8 cellular contexts compared by ENCODE assay signal in the genomic region with DNA sequence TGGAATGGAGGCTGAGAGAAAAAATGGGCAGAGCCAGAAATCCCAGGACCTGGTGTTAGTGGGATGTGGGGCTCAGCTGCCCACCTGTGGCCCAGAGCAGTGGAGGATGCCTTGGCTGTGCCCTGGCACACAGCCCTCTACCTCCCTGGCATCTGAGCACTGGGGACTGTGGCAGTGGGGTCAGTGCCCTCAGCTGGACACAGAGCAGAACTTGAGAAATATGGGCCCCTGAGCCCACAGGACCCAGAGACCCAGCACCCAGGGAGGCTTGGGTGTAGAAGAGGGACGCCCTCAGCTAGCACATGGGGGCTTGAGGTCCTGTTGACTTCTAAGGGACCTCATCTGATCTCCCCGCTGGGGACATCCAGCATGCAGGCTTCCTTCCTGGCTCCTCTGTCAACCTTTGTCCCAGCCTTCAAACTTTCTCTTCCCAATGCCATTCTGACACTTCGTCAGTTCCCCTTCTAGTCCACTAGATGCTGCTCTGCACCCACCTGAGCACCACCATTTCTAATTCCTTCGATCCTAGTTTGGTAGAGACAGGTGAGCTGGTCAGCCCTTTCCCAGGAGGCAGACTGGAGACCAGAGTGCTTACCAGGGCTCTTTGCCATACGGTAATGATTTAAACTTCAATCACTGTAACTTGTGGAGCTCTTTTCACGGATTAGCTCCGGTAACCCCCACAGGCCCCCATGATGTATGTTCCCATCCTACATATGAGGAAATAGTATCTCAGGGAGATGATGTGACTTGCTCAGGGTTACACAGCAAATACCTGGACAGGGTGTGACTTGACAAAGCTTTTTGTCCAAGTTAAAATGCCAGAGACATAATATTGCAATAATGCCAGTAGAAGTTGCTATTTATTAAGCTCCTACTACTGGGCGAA.
DNase-seq lines count a peak whose midpoint lies in the region; ATAC-seq and TF ChIP-seq lines count a peak whose summit lies in the region.

No MANE protein-coding gene starts in this region.

- DNase-seq in KBM-7 (peak; percentile 18), iPS DF 19.7 (ENCODE audit: low read depth, low spot score) (peak; percentile 47), upper lobe of right lung (no peak)
- no peak for DNase-seq in activated CD4-positive, CD25-positive, alpha-beta regulatory T cell (lab: John Stamatoyannopoulos, UW)
- no peak for DNase-seq in activated naive CD8-positive, alpha-beta T cell treated with anti-CD3 and anti-CD28 coated beads for 36 hours

- H3K27ac ChIP-seq in DOHH2 (ENCODE audit: low read depth, low read length) = no peak overlapping the region
- H3K27ac ChIP-seq in upper lobe of right lung = no peak overlapping the region

- no peaks in the 10 kb centered on the region for H4K20me1 ChIP-seq in DOHH2 (ENCODE audit: control insufficient read depth, insufficient read depth, low read depth, low read length)

- no peaks in the 10 kb centered on the region for H3K9me2 ChIP-seq in DOHH2 (replicated peaks; ENCODE audit: control insufficient read depth, low read length)

- intact Hi-C loops in upper lobe of right lung (cut with DNase I) = no loop called here

- TF ChIP-seq CTCF in DOHH2 (IDR thresholded peaks at IDR 0.05; ENCODE audit: low read depth, low read length, poor library complexity, severe bottlenecking) (peak; percentile 65), upper lobe of right lung (IDR thresholded peaks at IDR 0.05) (peak; percentile 42)

- H3K4me2 ChIP-seq in DOHH2 (ENCODE audit: low read length) = no peak overlapping the region

- no peaks in the 10 kb centered on the region for H3K4me1 Mint-ChIP-seq in activated naive CD8-positive, alpha-beta T cell treated with anti-CD3 and anti-CD28 coated beads for 36 hours

- H3K4me1 ChIP-seq in DOHH2 (ENCODE audit: control insufficient read depth, low read length) (no peaks in the 10 kb centered on the region), upper lobe of right lung (no peaks in the 10 kb centered on the region)

- H3K4me3 Mint-ChIP-seq in activated naive CD8-positive, alpha-beta T cell treated with anti-CD3 and anti-CD28 coated beads for 36 hours = no peak overlapping the region

- no peaks in the 10 kb centered on the region for H3F3A ChIP-seq in DOHH2 (ENCODE audit: control insufficient read depth, insufficient read depth)

- H3K27me3 ChIP-seq in DOHH2 (ENCODE audit: control insufficient read depth, low read length) (no peaks in the 10 kb centered on the region), upper lobe of right lung (peaks cover 1% of the 10 kb centered on the region)

- no peak overlapping the region for H3K4me3 ChIP-seq in DOHH2 (ENCODE audit: low read length)
- H3K4me3 ChIP-seq in upper lobe of right lung = no peak overlapping the region

- no peak overlapping the region for H3K27ac Mint-ChIP-seq in activated naive CD8-positive, alpha-beta T cell treated with anti-CD3 and anti-CD28 coated beads for 36 hours

- H3K36me3 Mint-ChIP-seq in activated naive CD8-positive, alpha-beta T cell treated with anti-CD3 and anti-CD28 coated beads for 36 hours = no peaks in the 10 kb centered on the region

- no peaks in the 10 kb centered on the region for H3K36me3 ChIP-seq in DOHH2 (ENCODE audit: control insufficient read depth, low read length)
- no peaks in the 10 kb centered on the region for H3K36me3 ChIP-seq in upper lobe of right lung

- H3K27me3 Mint-ChIP-seq in activated naive CD8-positive, alpha-beta T cell treated with anti-CD3 and anti-CD28 coated beads for 36 hours = peaks cover 58% of the 10 kb centered on the region

- in situ Hi-C loops in KBM-7 (cut with MboI; ENCODE audit: low pct_unique_long_range_greater_than_20kb, low sequenced_read_pairs) = no loop called here

- H3K9me3 ChIP-seq in DOHH2 (ENCODE audit: control insufficient read depth, insufficient read depth, low read length) (no peaks in the 10 kb centered on the region), upper lobe of right lung (no peaks in the 10 kb centered on the region)

- no peaks in the 10 kb centered on the region for H3K79me2 ChIP-seq in DOHH2 (ENCODE audit: control insufficient read depth, low read length)

- H3K9me3 Mint-ChIP-seq in activated naive CD8-positive, alpha-beta T cell treated with anti-CD3 and anti-CD28 coated beads for 36 hours = no peaks in the 10 kb centered on the region

- ATAC-seq in SK-N-SH treated with all-trans-retinoic acid at 6 μM for 48 hours (peak; percentile 58), upper lobe of right lung (peak; percentile 37), GM19328 (IDR thresholded peaks at IDR 0.05; ENCODE audit: unreplicated experiment) (no peak)

TF ChIP-seq in SK-N-SH treated with all-trans-retinoic acid at 6 μM for 48 hours, 23 proteins besides CTCF, POLR2A, EP300 and RAD21:
- TF ChIP-seq PPARA (CRISPR knock-in tag; IDR thresholded peaks at IDR 0.05; ENCODE audit: borderline replicate concordance) = no peak
- no peak for TF ChIP-seq ZNF8 (CRISPR knock-in tag; IDR thresholded peaks at IDR 0.05)
- TF ChIP-seq ZNF70 (CRISPR knock-in tag; IDR thresholded peaks at IDR 0.05) = no peak
- TF ChIP-seq, protein P1, sequence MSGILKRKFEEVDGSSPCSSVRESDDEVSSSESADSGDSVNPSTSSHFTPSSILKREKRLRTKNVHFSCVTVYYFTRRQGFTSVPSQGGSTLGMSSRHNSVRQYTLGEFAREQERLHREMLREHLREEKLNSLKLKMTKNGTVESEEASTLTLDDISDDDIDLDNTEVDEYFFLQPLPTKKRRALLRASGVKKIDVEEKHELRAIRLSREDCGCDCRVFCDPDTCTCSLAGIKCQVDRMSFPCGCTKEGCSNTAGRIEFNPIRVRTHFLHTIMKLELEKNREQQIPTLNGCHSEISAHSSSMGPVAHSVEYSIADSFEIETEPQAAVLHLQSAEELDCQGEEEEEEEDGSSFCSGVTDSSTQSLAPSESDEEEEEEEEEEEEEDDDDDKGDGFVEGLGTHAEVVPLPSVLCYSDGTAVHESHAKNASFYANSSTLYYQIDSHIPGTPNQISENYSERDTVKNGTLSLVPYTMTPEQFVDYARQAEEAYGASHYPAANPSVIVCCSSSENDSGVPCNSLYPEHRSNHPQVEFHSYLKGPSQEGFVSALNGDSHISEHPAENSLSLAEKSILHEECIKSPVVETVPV (CRISPR knock-in tag; IDR thresholded peaks at IDR 0.05) = no peak
- TF ChIP-seq ARNTL (CRISPR knock-in tag; IDR thresholded peaks at IDR 0.05; ENCODE audit: borderline replicate concordance, low read depth) = no peak
- no peak for TF ChIP-seq RARB (CRISPR knock-in tag; IDR thresholded peaks at IDR 0.05)
- TF ChIP-seq BACH2 (CRISPR knock-in tag; IDR thresholded peaks at IDR 0.05; ENCODE audit: borderline replicate concordance) = no peak
- TF ChIP-seq ZC3H10 (CRISPR knock-in tag; IDR thresholded peaks at IDR 0.05) = no peak
- TF ChIP-seq, protein P2, sequence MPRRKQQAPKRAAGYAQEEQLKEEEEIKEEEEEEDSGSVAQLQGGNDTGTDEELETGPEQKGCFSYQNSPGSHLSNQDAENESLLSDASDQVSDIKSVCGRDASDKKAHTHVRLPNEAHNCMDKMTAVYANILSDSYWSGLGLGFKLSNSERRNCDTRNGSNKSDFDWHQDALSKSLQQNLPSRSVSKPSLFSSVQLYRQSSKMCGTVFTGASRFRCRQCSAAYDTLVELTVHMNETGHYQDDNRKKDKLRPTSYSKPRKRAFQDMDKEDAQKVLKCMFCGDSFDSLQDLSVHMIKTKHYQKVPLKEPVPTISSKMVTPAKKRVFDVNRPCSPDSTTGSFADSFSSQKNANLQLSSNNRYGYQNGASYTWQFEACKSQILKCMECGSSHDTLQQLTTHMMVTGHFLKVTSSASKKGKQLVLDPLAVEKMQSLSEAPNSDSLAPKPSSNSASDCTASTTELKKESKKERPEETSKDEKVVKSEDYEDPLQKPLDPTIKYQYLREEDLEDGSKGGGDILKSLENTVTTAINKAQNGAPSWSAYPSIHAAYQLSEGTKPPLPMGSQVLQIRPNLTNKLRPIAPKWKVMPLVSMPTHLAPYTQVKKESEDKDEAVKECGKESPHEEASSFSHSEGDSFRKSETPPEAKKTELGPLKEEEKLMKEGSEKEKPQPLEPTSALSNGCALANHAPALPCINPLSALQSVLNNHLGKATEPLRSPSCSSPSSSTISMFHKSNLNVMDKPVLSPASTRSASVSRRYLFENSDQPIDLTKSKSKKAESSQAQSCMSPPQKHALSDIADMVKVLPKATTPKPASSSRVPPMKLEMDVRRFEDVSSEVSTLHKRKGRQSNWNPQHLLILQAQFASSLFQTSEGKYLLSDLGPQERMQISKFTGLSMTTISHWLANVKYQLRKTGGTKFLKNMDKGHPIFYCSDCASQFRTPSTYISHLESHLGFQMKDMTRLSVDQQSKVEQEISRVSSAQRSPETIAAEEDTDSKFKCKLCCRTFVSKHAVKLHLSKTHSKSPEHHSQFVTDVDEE (CRISPR knock-in tag; IDR thresholded peaks at IDR 0.05) = no peak
- TF ChIP-seq TCF4 (CRISPR knock-in tag; IDR thresholded peaks at IDR 0.05; ENCODE audit: borderline replicate concordance) = no peak
- no peak for TF ChIP-seq GLIS3 (CRISPR knock-in tag; IDR thresholded peaks at IDR 0.05)

Comparison
In these comparisons a context has a peak if more than half of its experiments do, and no peak if none do; other contexts are left out.
1. DNase-seq: peak in KBM-7 (single experiment) and iPS DF 19.7 (single experiment); none in upper lobe of right lung (single experiment), activated CD4-positive, CD25-positive, alpha-beta regulatory T cell (0 of 4) and activated naive CD8-positive, alpha-beta T cell treated with anti-CD3 and anti-CD28 coated beads for 36 hours (single experiment).